Comparison of ENCODE assay signal across 7 cellular contexts in genomic region chr2:201451330-201452057, GRCh38. TPM values are rescaled to one million over a fixed set of nuclear protein-coding genes. Genes with fewer than 3 reads are reported as not detected.
DNase-seq lines count a peak whose midpoint lies in the region; ATAC-seq and TF ChIP-seq lines count a peak whose summit lies in the region.

STRADB (plus strand) TSS chr2:201451740; CDS start chr2:201454841, 3,101 bp downstream.
TRAK2 (minus strand) TSS chr2:201451458; CDS start chr2:201420507, 30,951 bp downstream.

- WGBS in hepatocyte (ENCODE audit: low lambda C conversion rate, missing lambda C conversion rate) = 3% methylated on average over 34 of the region's 75 CpGs

- peak within 1 kb of the TSS; percentile 91 for H3K4me2 ChIP-seq in hepatocyte

- no peaks in the 10 kb centered on the region for H3K27me3 ChIP-seq in hepatocyte

- DNase-seq in NCI-H2081 (lab: John Stamatoyannopoulos, UW) = peak; percentile 90 to 94
- DNase-seq in T1000 (lab: John Stamatoyannopoulos, UW) = peak; percentile 91
- DNase-seq in astrocyte of the hippocampus (ENCODE audit: low read depth, low spot score) = peak; percentile 98
- peak; percentile 96 for DNase-seq in hepatocyte (ENCODE audit: low spot score)
- DNase-seq in retina = peak; percentile 98

- peaks cover 67% of the 10 kb centered on the region for H3K79me2 ChIP-seq in hepatocyte

- peak within 1 kb of the TSS; percentile 92 for H2AFZ ChIP-seq in hepatocyte

- peak within 1 kb of the TSS; percentile 89 for H3K27ac ChIP-seq in hepatocyte

- no peaks in the 10 kb centered on the region for H3K36me3 ChIP-seq in hepatocyte (replicated peaks; ENCODE audit: insufficient read depth, low read depth)

- H3K4me3 ChIP-seq in hepatocyte = peak within 1 kb of the TSS; percentile 91

- no peaks in the 10 kb centered on the region for H3K9me3 ChIP-seq in hepatocyte (ENCODE audit: low read depth)

- ATAC-seq in GM18508 (IDR thresholded peaks at IDR 0.05; ENCODE audit: insufficient read depth, unreplicated experiment) (peak; percentile 79), HG03025 (IDR thresholded peaks at IDR 0.05; ENCODE audit: low FRiP score, unreplicated experiment) (peak; percentile 97)

- H3K9me2 ChIP-seq in hepatocyte (replicated peaks; ENCODE audit: insufficient read depth) = no peaks in the 10 kb centered on the region

- TF ChIP-seq CTCF in hepatocyte (IDR thresholded peaks at IDR 0.05; ENCODE audit: poor library complexity) = peak; percentile 30

- no peaks in the 10 kb centered on the region for H4K20me1 ChIP-seq in hepatocyte (ENCODE audit: insufficient read depth, poor library complexity, severe bottlenecking)

- H3K4me1 ChIP-seq in hepatocyte (ENCODE audit: insufficient read depth) = peaks cover 27% of the 10 kb centered on the region

RNA-seq across cellular contexts. Expression of gene STRADB, which starts in this region (rescaled TPM):
- total RNA-seq in hepatocyte = 62.5 and 70.8 TPM in 2 replicates
- 64.8 and 68.3 TPM in 2 replicates for polyA plus RNA-seq in hepatocyte

RNA-seq across cellular contexts. Expression of gene TRAK2, which starts in this region (rescaled TPM):
- total RNA-seq in hepatocyte = 26.7 and 30.0 TPM in 2 replicates
- polyA plus RNA-seq in hepatocyte = 6.8 and 9.2 TPM in 2 replicates

Comparison
In these comparisons a context has a peak if more than half of its experiments do, and no peak if none do; other contexts are left out.
1. Peak in every context shown above with its lines: DNase-seq, ATAC-seq, H3K4me3 ChIP-seq and H3K27ac ChIP-seq.